In genomic region chr6:117685359-117685758, GRCh38 we compare ENCODE assay signal across 27 cellular contexts.
"Had no signal": no experiment of that assay in that cellular context is flagged by ENCODE, and none has a peak within 500 bp of the region (broad histone marks: within the 10 kb centered on the region; RNA-seq: fewer than 3 reads in every experiment).

No MANE protein-coding gene starts in this region.

- H3K9me3 ChIP-seq: colonic mucosa, esophagus squamous epithelium, gastrocnemius medialis, left lung, lower lobe of right lung, mucosa of descending colon had no signal

- H3K27ac Mint-ChIP-seq: dendritic cell treated with granulocyte-macrophage colony-stimulating factor and Interleukin-4, amounts not matched to agents 40 ng/mL and 50 ng/mL, for 4 days; effector memory CD8-positive, alpha-beta T cell; endodermal cell; mesothelial cell of epicardium had no signal

- H3K27me3 ChIP-seq: colonic mucosa, esophagus squamous epithelium, gastrocnemius medialis, heart right ventricle, left lung had no signal

- H3K4me3 ChIP-seq: colonic mucosa, esophagus squamous epithelium, gastrocnemius medialis, heart right ventricle, left lung, lower lobe of right lung, mucosa of descending colon had no signal

- H3K36me3 ChIP-seq: colonic mucosa, gastrocnemius medialis, lower lobe of right lung had no signal

- H3K9me3 Mint-ChIP-seq: dendritic cell treated with granulocyte-macrophage colony-stimulating factor and Interleukin-4, amounts not matched to agents 40 ng/mL and 50 ng/mL, for 4 days; effector memory CD8-positive, alpha-beta T cell; endodermal cell; mesothelial cell of epicardium had no signal

- DNase-seq: colonic mucosa; cortex of kidney; effector CD8-positive, alpha-beta T cell; effector memory CD8-positive, alpha-beta T cell; endodermal cell; erythroblast; esophagus squamous epithelium; foreskin fibroblast; foreskin melanocyte; gastrocnemius medialis; glutamatergic neuron; head of caudate nucleus; heart right ventricle; hippocampal formation; left cardiac atrium; left lung; left ventricle myocardium superior; lower lobe of right lung; mesenchymal stem cell; mucosa of descending colon had no signal

- FAIRE-seq: endometrium, islet of Langerhans, keratinocyte had no signal

- H3K4me1 ChIP-seq: colonic mucosa had no signal

- H3K4me3 Mint-ChIP-seq: dendritic cell treated with granulocyte-macrophage colony-stimulating factor and Interleukin-4, amounts not matched to agents 40 ng/mL and 50 ng/mL, for 4 days; effector memory CD8-positive, alpha-beta T cell; endodermal cell; mesothelial cell of epicardium had no signal

- H3K27ac ChIP-seq: colonic mucosa, epithelial cell of prostate, esophagus squamous epithelium, gastrocnemius medialis, heart right ventricle, left lung, lower lobe of right lung had no signal

- H3K27me3 Mint-ChIP-seq: dendritic cell treated with granulocyte-macrophage colony-stimulating factor and Interleukin-4, amounts not matched to agents 40 ng/mL and 50 ng/mL, for 4 days; effector memory CD8-positive, alpha-beta T cell had no signal

- ATAC-seq: effector memory CD8-positive, alpha-beta T cell; esophagus mucosa; gastrocnemius medialis; heart right ventricle; left cardiac atrium; left lung; left ventricle myocardium superior; mucosa of descending colon had no signal
